In the genomic region with DNA sequence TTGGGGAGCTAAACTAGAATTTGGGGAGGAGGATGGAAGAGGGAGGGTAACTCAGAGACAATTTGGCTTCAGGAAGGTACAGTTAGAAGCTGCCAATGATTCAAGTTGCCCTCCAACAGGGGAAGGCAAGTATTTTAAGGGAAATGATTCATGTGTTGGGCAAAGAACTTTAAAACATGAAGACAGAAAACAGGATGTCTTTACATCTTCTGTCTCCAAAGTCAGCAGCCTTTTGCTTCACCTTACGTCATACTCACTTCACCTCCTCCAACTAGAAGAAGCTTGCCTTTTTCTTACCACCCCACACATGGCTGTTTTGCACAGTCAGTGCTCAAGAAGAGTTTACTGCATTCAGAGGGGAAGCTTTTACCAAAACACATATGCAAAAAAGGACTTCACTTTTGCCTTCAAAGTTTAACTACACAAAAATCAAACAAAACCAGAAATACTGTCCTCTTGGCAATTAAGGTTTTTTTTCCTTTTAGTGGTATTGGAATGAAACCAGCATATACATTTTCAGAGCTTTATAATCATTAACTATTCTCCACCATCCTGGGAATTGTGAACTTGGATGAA, we compare ENCODE assay signal across 10 cellular contexts. TPM values are rescaled to one million over a fixed set of nuclear protein-coding genes. Genes with fewer than 3 reads are reported as not detected.
A peak's percentile ranks its signal among the peaks of the same experiment; 100 is the strongest.
DNase-seq lines count a peak whose midpoint lies in the region; TF ChIP-seq lines count a peak whose summit lies in the region.
"Had no signal": no experiment of that assay in that cellular context is flagged by ENCODE, and none has a peak within 500 bp of the region (broad histone marks: within the 10 kb centered on the region; RNA-seq: fewer than 3 reads in every experiment).

No MANE protein-coding gene starts in this region.

- H3K27ac ChIP-seq in esophagus (ENCODE audit: low read depth in 2 of 2, low read length in 1 of 2) (peak overlapping the region; percentile 37 to 75), prostate gland (peak overlapping the region; percentile 38 to 51)
- H3K27ac ChIP-seq in CD8-positive, alpha-beta memory T cell (ENCODE audit: low read depth, low read length) = no peak overlapping the region
- H3K27ac ChIP-seq: HL-60 had no signal

- intact Hi-C loops in Calu3 (cut with micrococcal nuclease; ENCODE audit: unreplicated experiment) (loop anchor here (5.0 kb wide), 1 partner anchor 35 kb away; a partner anchor contains a TSS), prostate gland (cut with DNase I) (no loop called here)

- no TSS peak for BruUV-seq in Calu3 (replicated peaks; lab: Mats Ljungman, UMichigan)

- POLR2A ChIA-PET in CD8-positive, alpha-beta memory T cell (lab: Charles Lee) = no interaction called here

- WGBS in esophagus, 2 donors = 24 to 30% methylated on average over 1 of the region's 1 CpG
- WGBS in prostate gland = 17% methylated on average over 1 of the region's 1 CpG

- CTCF ChIA-PET in Calu3 (lab: Charles Lee) = interaction anchor here (1.4 to 2.2 kb wide), 2 partner anchors 12 to 36 kb away, joined by 5 to 6 read pairs; a partner anchor contains a TSS
- CTCF ChIA-PET in CD8-positive, alpha-beta memory T cell (lab: Charles Lee) = no interaction called here

- H3K27ac Mint-ChIP-seq in Calu3 (ENCODE audit: unreplicated experiment) = peak overlapping the region; percentile 76
- no peak overlapping the region for H3K27ac Mint-ChIP-seq in CD8-positive, alpha-beta memory T cell
- H3K27ac Mint-ChIP-seq: activated B cell treated with CpG ODN at 0.5 μM for 24 hours had no signal

- H3K9me3 Mint-ChIP-seq in Calu3 (ENCODE audit: low read depth, unreplicated experiment) = no peaks in the 10 kb centered on the region
- H3K9me3 Mint-ChIP-seq in CD8-positive, alpha-beta memory T cell = peaks cover 0 to 3% (median 0%) of the 10 kb centered on the region in 5 donors
- H3K9me3 Mint-ChIP-seq: activated B cell treated with CpG ODN at 0.5 μM for 24 hours had no signal

- H3K4me3 ChIP-seq in esophagus (ENCODE audit: low read depth in 1 of 2, low read length in 2 of 2) (no peak overlapping the region), prostate gland (no peak overlapping the region)
- H3K4me3 ChIP-seq in CD8-positive, alpha-beta memory T cell (ENCODE audit: low read length) = no peak overlapping the region

- no peak for TF ChIP-seq CTCF in Calu3 (IDR thresholded peaks at IDR 0.05; ENCODE audit: unreplicated experiment)
- TF ChIP-seq CTCF in prostate gland (IDR thresholded peaks at IDR 0.05) = no peak

- no peaks in the 10 kb centered on the region for H3K36me3 ChIP-seq in esophagus (ENCODE audit: control insufficient read depth in 2 of 2, insufficient read depth in 2 of 2, low read length in 1 of 2)
- H3K36me3 ChIP-seq in prostate gland = no peaks in the 10 kb centered on the region
- no peaks in the 10 kb centered on the region for H3K36me3 ChIP-seq in CD8-positive, alpha-beta memory T cell (ENCODE audit: insufficient read depth, low read length)

- H3K4me1 ChIP-seq in esophagus (ENCODE audit: control insufficient read depth in 2 of 2, insufficient read depth in 2 of 2, low read length in 1 of 2) (peaks cover 6 to 11% of the 10 kb centered on the region in 2 donors), prostate gland (replicated peaks) (no peaks in the 10 kb centered on the region)
- no peaks in the 10 kb centered on the region for H3K4me1 ChIP-seq in CD8-positive, alpha-beta memory T cell (ENCODE audit: insufficient read depth, low read length)

- H3K4me3 Mint-ChIP-seq in Calu3 (ENCODE audit: low read depth, unreplicated experiment) = no peak overlapping the region
- no peak overlapping the region for H3K4me3 Mint-ChIP-seq in CD8-positive, alpha-beta memory T cell
- H3K4me3 Mint-ChIP-seq: activated B cell treated with CpG ODN at 0.5 μM for 24 hours had no signal

- H3K9me3 ChIP-seq in esophagus (ENCODE audit: control insufficient read depth in 2 of 2, insufficient read depth in 1 of 2, low read depth in 1 of 2, low read length in 1 of 2) (no peaks in the 10 kb centered on the region), prostate gland (no peaks in the 10 kb centered on the region)
- H3K9me3 ChIP-seq in CD8-positive, alpha-beta memory T cell (ENCODE audit: low read length) = no peaks in the 10 kb centered on the region

- no peaks in the 10 kb centered on the region for H3K36me3 Mint-ChIP-seq in Calu3 (ENCODE audit: insufficient read depth, unreplicated experiment)
- H3K36me3 Mint-ChIP-seq in CD8-positive, alpha-beta memory T cell = peaks cover 0 to 3% (median 0%) of the 10 kb centered on the region in 3 donors

- DNase-seq in Calu3 = no peak
- DNase-seq in NOMO-1 treated with DMSO at 0.1 percent for 48 hours (lab: John Stamatoyannopoulos, UW; ENCODE audit: unreplicated experiment) = peak; percentile 13
- no peak for DNase-seq in prostate gland (ENCODE audit: low spot score)
- no peak for DNase-seq in NCI-H524 (lab: John Stamatoyannopoulos, UW)
- no peak for DNase-seq in NCI-H1417 treated with DMSO at 0.1 percent for 48 hours (lab: John Stamatoyannopoulos, UW)
- no peak for DNase-seq in CD8-positive, alpha-beta memory T cell
- DNase-seq in NCI-H128 (lab: John Stamatoyannopoulos, UW; ENCODE audit: unreplicated experiment) = no peak
- DNase-seq: activated B cell treated with CpG ODN at 0.5 μM for 24 hours had no signal

- H3K27me3 Mint-ChIP-seq in Calu3 (ENCODE audit: unreplicated experiment) = no peaks in the 10 kb centered on the region
- peaks cover 13 to 45% of the 10 kb centered on the region in 2 donors for H3K27me3 Mint-ChIP-seq in CD8-positive, alpha-beta memory T cell

- TF ChIP-seq POLR2A in prostate gland (IDR thresholded peaks at IDR 0.05) = no peak

- H3K4me1 Mint-ChIP-seq in Calu3 (ENCODE audit: low read depth, unreplicated experiment) = peaks cover 56% of the 10 kb centered on the region
- no peaks in the 10 kb centered on the region for H3K4me1 Mint-ChIP-seq in CD8-positive, alpha-beta memory T cell
- H3K4me1 Mint-ChIP-seq: activated B cell treated with CpG ODN at 0.5 μM for 24 hours had no signal

- H3K27me3 ChIP-seq in esophagus (ENCODE audit: control insufficient read depth in 1 of 2, insufficient read depth in 2 of 2, low read length in 2 of 2) = no peaks in the 10 kb centered on the region
- no peaks in the 10 kb centered on the region for H3K27me3 ChIP-seq in prostate gland (replicated peaks; ENCODE audit: insufficient read depth)
- no peaks in the 10 kb centered on the region for H3K27me3 ChIP-seq in CD8-positive, alpha-beta memory T cell (ENCODE audit: insufficient read depth, low read length, poor library complexity, severe bottlenecking)

RNA-seq across cellular contexts. Expression of a gene that starts 36.0 kb away (rescaled TPM):
- total RNA-seq in Calu3 (2022) = 5.5 and 7.8 TPM in 2 replicates
- polyA plus RNA-seq in esophagus = 10 to 100 TPM; 50.0 to 59.4 TPM
- 10 to 100 TPM; 10.6 to 20.5 TPM for total RNA-seq in prostate gland
- not detected for total RNA-seq in CD8-positive, alpha-beta memory T cell
- polyA plus RNA-seq in CD8-positive, alpha-beta memory T cell = not detected
- total RNA-seq: activated B cell treated with CpG ODN at 0.5 μM for 24 hours had no signal
